In genomic region chr2:85504434-85505261, GRCh38 we compare ENCODE assay signal across 8 cellular contexts. TPM values are rescaled to one million over a fixed set of nuclear protein-coding genes. Genes with fewer than 3 reads are reported as not detected.
DNase-seq lines count a peak whose midpoint lies in the region; ATAC-seq, FAIRE-seq and TF ChIP-seq lines count a peak whose summit lies in the region.

No MANE protein-coding gene starts in this region.

- H3K4me3 ChIP-seq in esophagus (ENCODE audit: low read depth in 1 of 2, low read length in 2 of 2), result no peak overlapping the region

- intact Hi-C loops in sciatic nerve (cut with DNase I), result no loop called here

- no peaks in the 10 kb centered on the region for H3K27me3 ChIP-seq in esophagus (ENCODE audit: control insufficient read depth in 1 of 2, insufficient read depth in 2 of 2, low read length in 2 of 2)

- DNase-seq in H54 (ENCODE audit: insufficient read length, low spot score) (peak; percentile 76), NCI-H82 (lab: John Stamatoyannopoulos, UW) (peak; percentile 99), sciatic nerve (ENCODE audit: low spot score) (no peak), SKM-1 (lab: John Stamatoyannopoulos, UW; ENCODE audit: unreplicated experiment) (no peak)
- no peak for DNase-seq in activated naive CD4-positive, alpha-beta T cell treated with anti-CD3 and anti-CD28 coated beads, Interleukin-2, amount 50 U/mL, for 16 hours

- no peaks in the 10 kb centered on the region for H3K9me3 ChIP-seq in esophagus (ENCODE audit: control insufficient read depth in 2 of 2, insufficient read depth in 1 of 2, low read depth in 1 of 2, low read length in 1 of 2)

- no peak for TF ChIP-seq POLR2A in H54 (IDR thresholded peaks at IDR 0.05; ENCODE audit: low read depth, low read length)

- WGBS in esophagus, 2 donors, result 52 to 53% methylated on average over 9 of the region's 9 CpGs

- peak overlapping the region; percentile 46 to 79 for H3K27ac ChIP-seq in esophagus (ENCODE audit: low read depth in 2 of 2, low read length in 1 of 2)

- peak; percentile 96 for FAIRE-seq in H54 (lab: Jason Lieb, UNC)

- ATAC-seq in sciatic nerve (peak; percentile 69), HG03521 (IDR thresholded peaks at IDR 0.05; ENCODE audit: unreplicated experiment) (no peak), GM21447 (IDR thresholded peaks at IDR 0.05; ENCODE audit: unreplicated experiment) (no peak)

- H3K36me3 ChIP-seq in esophagus (ENCODE audit: control insufficient read depth in 2 of 2, insufficient read depth in 2 of 2, low read length in 1 of 2), result no peaks in the 10 kb centered on the region

- peaks cover 8 to 22% of the 10 kb centered on the region in 2 donors for H3K4me1 ChIP-seq in esophagus (ENCODE audit: control insufficient read depth in 2 of 2, insufficient read depth in 2 of 2, low read length in 1 of 2)

RNA-seq across cellular contexts. Expression of gene MAT2A, which starts 34.3 kb away (rescaled TPM):
- polyA plus RNA-seq in esophagus, result 100 to 1,000 TPM in 1 of 2 donors, 10 to 100 TPM in 1; 53.9 to 113 TPM
- 168 TPM for total RNA-seq in sciatic nerve

RNA-seq across cellular contexts. Expression of gene GGCX, which starts 56.6 kb away (rescaled TPM):
- polyA plus RNA-seq in esophagus, result 10 to 100 TPM; 10.2 to 18.1 TPM
- 36.6 TPM for total RNA-seq in sciatic nerve

Comparison
In these comparisons a context has a peak if more than half of its experiments do, and no peak if none do; other contexts are left out.
1. DNase-seq: peak in H54 (single experiment) and NCI-H82 (single experiment); none in sciatic nerve (single experiment), activated naive CD4-positive, alpha-beta T cell treated with anti-CD3 and anti-CD28 coated beads, Interleukin-2, amount 50 U/mL, for 16 hours (single experiment) and SKM-1 (single experiment).